8 cellular contexts compared by ENCODE assay signal in genomic region chr1:226663327-226663704, GRCh38.
DNase-seq lines count a peak whose midpoint lies in the region; ATAC-seq and TF ChIP-seq lines count a peak whose summit lies in the region.

No MANE protein-coding gene starts in this region.

- TF ChIP-seq EP300 in suprapubic skin (IDR thresholded peaks at IDR 0.05), result no peak

- in situ Hi-C loops in GM13976 (cut with MboI; ENCODE audit: low sequenced_read_pairs, unreplicated experiment), result no loop called here

- WGBS in suprapubic skin, result 36% methylated on average over 7 of the region's 7 CpGs

- no peak overlapping the region for H3K4me3 ChIP-seq in lower lobe of right lung
- no peak overlapping the region for H3K4me3 ChIP-seq in suprapubic skin

- H3K36me3 Mint-ChIP-seq in activated CD8-positive, alpha-beta memory T cell treated with anti-CD3 and anti-CD28 coated beads, Interleukin-2, amount 10 ng/mL, durations not matched to agents 7 days and 5 days, result no peaks in the 10 kb centered on the region
- H3K36me3 Mint-ChIP-seq in activated naive CD4-positive, alpha-beta T cell treated with anti-CD3 and anti-CD28 coated beads, Interleukin-2, amount 50 U/mL, for 72 hours, result peaks cover 0 to 4% of the 10 kb centered on the region in 2 donors

- H3K27ac ChIP-seq in lower lobe of right lung (peak overlapping the region; percentile 77), suprapubic skin (peak overlapping the region; percentile 88)

- ATAC-seq in activated CD8-positive, alpha-beta memory T cell treated with anti-CD3 and anti-CD28 coated beads, Interleukin-2, amount 10 ng/mL, durations not matched to agents 7 days and 5 days, result no peak
- no peak for ATAC-seq in activated naive CD4-positive, alpha-beta T cell treated with anti-CD3 and anti-CD28 coated beads, Interleukin-2, amount 50 U/mL, for 72 hours
- no peak for ATAC-seq in lower lobe of right lung

- H3K4me3 Mint-ChIP-seq in activated CD8-positive, alpha-beta memory T cell treated with anti-CD3 and anti-CD28 coated beads, Interleukin-2, amount 10 ng/mL, durations not matched to agents 7 days and 5 days, result peak overlapping the region; percentile 42

- H3K9me3 ChIP-seq in lower lobe of right lung (no peaks in the 10 kb centered on the region), suprapubic skin (no peaks in the 10 kb centered on the region)

- intact Hi-C loops in lower lobe of right lung (cut with DNase I), result no loop called here

- H3K4me1 ChIP-seq in lower lobe of right lung (peaks cover 91% of the 10 kb centered on the region), suprapubic skin (peaks cover 94% of the 10 kb centered on the region)

- H3K4me1 Mint-ChIP-seq in activated CD8-positive, alpha-beta memory T cell treated with anti-CD3 and anti-CD28 coated beads, Interleukin-2, amount 10 ng/mL, durations not matched to agents 7 days and 5 days, result peaks cover 83% of the 10 kb centered on the region

- no peak for TF ChIP-seq POLR2A in suprapubic skin (IDR thresholded peaks at IDR 0.05)

- peak overlapping the region; percentile 84 for H3K27ac Mint-ChIP-seq in activated CD8-positive, alpha-beta memory T cell treated with anti-CD3 and anti-CD28 coated beads, Interleukin-2, amount 10 ng/mL, durations not matched to agents 7 days and 5 days
- H3K27ac Mint-ChIP-seq in activated naive CD4-positive, alpha-beta T cell treated with anti-CD3 and anti-CD28 coated beads, Interleukin-2, amount 50 U/mL, for 72 hours, result peak overlapping the region; percentile 90 to 93

- H3K27me3 Mint-ChIP-seq in activated CD8-positive, alpha-beta memory T cell treated with anti-CD3 and anti-CD28 coated beads, Interleukin-2, amount 10 ng/mL, durations not matched to agents 7 days and 5 days, result no peaks in the 10 kb centered on the region

- no peak for DNase-seq in activated CD8-positive, alpha-beta memory T cell treated with anti-CD3 and anti-CD28 coated beads, Interleukin-2, amount 10 ng/mL, durations not matched to agents 7 days and 5 days
- DNase-seq in activated CD8-positive, alpha-beta memory T cell treated with anti-CD3 and anti-CD28 coated beads, Interleukin-2, amount 50 U/mL, for 4 hours, result no peak
- no peak for DNase-seq in activated naive CD4-positive, alpha-beta T cell treated with anti-CD3 and anti-CD28 coated beads, Interleukin-2, amount 50 U/mL, for 72 hours (ENCODE audit: low spot score in 2 of 2)
- DNase-seq in lower lobe of right lung (no peak), suprapubic skin (ENCODE audit: low spot score in 2 of 2) (peak in 1 of 2 donors; percentile 75), GM13976 (ENCODE audit: low spot score) (no peak), inferior parietal cortex (ENCODE audit: extremely low spot score) (no peak)
- no peak for DNase-seq in stimulated activated CD4-positive, alpha-beta T cell treated with anti-CD3 and anti-CD28 coated beads, Interleukin-2, amount 100 ng/mL, for 24 hours

- no peaks in the 10 kb centered on the region for H3K9me3 Mint-ChIP-seq in activated CD8-positive, alpha-beta memory T cell treated with anti-CD3 and anti-CD28 coated beads, Interleukin-2, amount 10 ng/mL, durations not matched to agents 7 days and 5 days (ENCODE audit: low read depth)
- H3K9me3 Mint-ChIP-seq in activated naive CD4-positive, alpha-beta T cell treated with anti-CD3 and anti-CD28 coated beads, Interleukin-2, amount 50 U/mL, for 72 hours, result no peaks in the 10 kb centered on the region

- TF ChIP-seq CTCF in lower lobe of right lung (IDR thresholded peaks at IDR 0.05) (no peak), suprapubic skin (IDR thresholded peaks at IDR 0.05) (no peak), GM13976 (IDR thresholded peaks at IDR 0.05; ENCODE audit: borderline replicate concordance, control extremely low read depth, extremely low read depth, insufficient read depth, missing control alignments) (no peak)

- CTCF ChIA-PET in activated CD8-positive, alpha-beta memory T cell treated with anti-CD3 and anti-CD28 coated beads, Interleukin-2, amount 10 ng/mL, durations not matched to agents 7 days and 5 days (lab: Charles Lee), result interaction anchor here (1.1 to 3.1 kb wide), 13 partner anchors 10 to 76 kb away, joined by 3 to 13 read pairs (median 5); partner anchors contain the start of gene ITPKB

- no peaks in the 10 kb centered on the region for H3K36me3 ChIP-seq in lower lobe of right lung
- H3K36me3 ChIP-seq in suprapubic skin, result no peaks in the 10 kb centered on the region

- no peaks in the 10 kb centered on the region for H3K27me3 ChIP-seq in lower lobe of right lung (ENCODE audit: low read depth)
- H3K27me3 ChIP-seq in suprapubic skin, result no peaks in the 10 kb centered on the region
